ENCODE assay signal across 21 cellular contexts in genomic region chr12:101539148-101539547, GRCh38. TPM values are rescaled to one million over a fixed set of nuclear protein-coding genes. Genes with fewer than 3 reads are reported as not detected.
"Had no signal": no experiment of that assay in that cellular context is flagged by ENCODE, and none has a peak within 500 bp of the region (broad histone marks: within the 10 kb centered on the region; RNA-seq: fewer than 3 reads in every experiment).

No MANE protein-coding gene starts in this region.

- H3K36me3 ChIP-seq: cardiac muscle cell, heart right ventricle, tibial nerve had no signal

- DNase-seq: activated CD4-positive, alpha-beta memory T cell treated with anti-CD3 and anti-CD28 coated beads for 36 hours; activated CD4-positive, alpha-beta T cell treated with anti-CD3 and anti-CD28 coated beads for 48 hours; activated gamma-delta T cell; activated naive CD4-positive, alpha-beta T cell treated with anti-CD3 and anti-CD28 coated beads, Interleukin-2, amount 50 U/mL, for 16 hours; activated naive CD8-positive, alpha-beta T cell treated with anti-CD3 and anti-CD28 coated beads, Interleukin-2, amount 50 U/mL, for 24 hours; effector CD4-positive, alpha-beta T cell; heart right ventricle; naive thymus-derived CD4-positive, alpha-beta T cell; occipital lobe; stimulated activated CD4-positive, alpha-beta T cell treated with anti-CD3 and anti-CD28 coated beads, Interleukin-12 subunit alpha, Interleukin-12 subunit beta, amount 100 ng/mL, for 4 hours; stimulated activated naive CD8-positive, alpha-beta T cell treated with anti-CD3 and anti-CD28 coated beads, Interleukin-15, amount 100 ng/mL, for 72 hours had no signal

- H3K4me1 ChIP-seq: body of pancreas, heart right ventricle, tibial nerve had no signal

- H3K4me3 ChIP-seq: body of pancreas, cardiac muscle cell, heart right ventricle, tibial nerve had no signal

- H3K9me3 ChIP-seq: body of pancreas, tibial nerve had no signal

- ATAC-seq: activated naive CD8-positive, alpha-beta T cell treated with anti-CD3 and anti-CD28 coated beads, Interleukin-2, amount 50 U/mL, for 24 hours; body of pancreas; naive thymus-derived CD4-positive, alpha-beta T cell; stimulated activated naive CD8-positive, alpha-beta T cell treated with anti-CD3 and anti-CD28 coated beads, Interleukin-15, amount 100 ng/mL, for 72 hours had no signal

- FAIRE-seq: keratinocyte had no signal

- H3K27ac ChIP-seq: body of pancreas, cardiac muscle cell, heart right ventricle, tibial nerve had no signal

- H3K27me3 ChIP-seq: body of pancreas, heart right ventricle, tibial nerve had no signal

RNA-seq across cellular contexts. Expression of gene MYBPC1, which starts 55.6 kb away (rescaled TPM):
- total RNA-seq: activated CD4-positive, alpha-beta memory T cell treated with anti-CD3 and anti-CD28 coated beads for 36 hours; activated T-helper 1 cell treated with anti-CD3 and anti-CD28 coated beads, Interleukin-12 subunit alpha, Interleukin-12 subunit beta, Interleukin-2, Interleukin-4 antibody, amounts not matched to agents 30 ng/mL and 10 ng/mL and 1 ng/mL, durations not matched to agents 14 hours and 24 hours and 36 hours; cardiac muscle cell; chondrocyte; lung microvascular endothelial cell; naive thymus-derived CD4-positive, alpha-beta T cell; neural crest cell; renal cortical epithelial cell; T-helper 2 cell treated with Interferon-gamma antibody and Interleukin-4, amounts not matched to agents 100 ng/mL and 5 ng/mL, for 36 hours had no signal
- polyA plus RNA-seq: cardiac muscle cell; keratinocyte; naive thymus-derived CD4-positive, alpha-beta T cell had no signal
